ENCODE assay signal across 20 cellular contexts in genomic region chr9:128713941-128714573, GRCh38. TPM values are rescaled to one million over a fixed set of nuclear protein-coding genes. Genes with fewer than 3 reads are reported as not detected.
DNase-seq lines count a peak whose midpoint lies in the region; ATAC-seq, FAIRE-seq and TF ChIP-seq lines count a peak whose summit lies in the region.
"Had no signal": no experiment of that assay in that cellular context is flagged by ENCODE, and none has a peak within 500 bp of the region (broad histone marks: within the 10 kb centered on the region; RNA-seq: fewer than 3 reads in every experiment).

No MANE protein-coding gene starts in this region.

- no peak overlapping the region for H2AK5ac ChIP-seq in H9 (ENCODE audit: insufficient read length, low read length)

- H3K18ac ChIP-seq in H9 (ENCODE audit: insufficient read length, low read depth, low read length): no peak overlapping the region

- H2BK5ac ChIP-seq in H9 (ENCODE audit: insufficient read length, low read length): no peak overlapping the region

- no peak for ATAC-seq in activated naive CD4-positive, alpha-beta T cell treated with anti-CD3 and anti-CD28 coated beads, Interleukin-2, amount 50 U/mL, for 72 hours
- ATAC-seq in GM21825 (IDR thresholded peaks at IDR 0.05; ENCODE audit: unreplicated experiment) (no peak), GM18498 (IDR thresholded peaks at IDR 0.05; ENCODE audit: unreplicated experiment) (no peak)
- ATAC-seq: PC-3 had no signal

- no peak overlapping the region for H3K14ac ChIP-seq in H9 (ENCODE audit: insufficient read depth, low read length)

- H4K91ac ChIP-seq in H9 (ENCODE audit: insufficient read length, low read depth, low read length): no peak overlapping the region

- intact Hi-C loops in kidney (cut with DNase I): no loop called here
- intact Hi-C loops in sigmoid colon (cut with DNase I): no loop called here

- H3K4me3 ChIP-seq in kidney (ENCODE audit: low read length in 2 of 2) (no peak overlapping the region), sigmoid colon (no peak overlapping the region)
- H3K4me3 ChIP-seq: GM23248 had no signal

- H3K4ac ChIP-seq in H9 (ENCODE audit: low read depth, low read length): no peak overlapping the region

- H2AFZ ChIP-seq in H9 (ENCODE audit: low read length): no peak overlapping the region
- H2AFZ ChIP-seq: GM23248 had no signal

- H3K27me3 Mint-ChIP-seq in activated naive CD4-positive, alpha-beta T cell treated with anti-CD3 and anti-CD28 coated beads, Interleukin-2, amount 50 U/mL, for 24 hours: no peaks in the 10 kb centered on the region
- no peaks in the 10 kb centered on the region for H3K27me3 Mint-ChIP-seq in H9 (ENCODE audit: low read depth)

- no peaks in the 10 kb centered on the region for H3K79me1 ChIP-seq in H9 (ENCODE audit: insufficient read depth, low read depth, low read length, poor library complexity, severe bottlenecking)

- peak overlapping the region; percentile 46 for H3K27ac Mint-ChIP-seq in activated naive CD4-positive, alpha-beta T cell treated with anti-CD3 and anti-CD28 coated beads, Interleukin-2, amount 50 U/mL, for 24 hours
- H3K27ac Mint-ChIP-seq in activated naive CD4-positive, alpha-beta T cell treated with anti-CD3 and anti-CD28 coated beads, Interleukin-2, amount 50 U/mL, for 72 hours: no peak overlapping the region
- no peak overlapping the region; a peak in 1 of 7 replicates for H3K27ac Mint-ChIP-seq in H9

- TF ChIP-seq CTCF in H9 (conservative IDR thresholded peaks at IDR 0.05): no peak
- TF ChIP-seq CTCF in kidney (IDR thresholded peaks at IDR 0.05; ENCODE audit: borderline replicate concordance, extremely low read depth, insufficient read depth): no peak
- no peak for TF ChIP-seq CTCF in sigmoid colon (IDR thresholded peaks at IDR 0.05)

- H3K4me1 ChIP-seq in H9 (ENCODE audit: insufficient read depth, low read length) (no peaks in the 10 kb centered on the region), kidney (ENCODE audit: control insufficient read depth in 1 of 2, insufficient read depth in 1 of 2, low read depth in 1 of 2, low read length in 2 of 2) (no peaks in the 10 kb centered on the region), sigmoid colon (no peaks in the 10 kb centered on the region)

- H3K36me3 Mint-ChIP-seq in activated naive CD4-positive, alpha-beta T cell treated with anti-CD3 and anti-CD28 coated beads, Interleukin-2, amount 50 U/mL, for 24 hours: no peaks in the 10 kb centered on the region
- no peaks in the 10 kb centered on the region for H3K36me3 Mint-ChIP-seq in activated naive CD4-positive, alpha-beta T cell treated with anti-CD3 and anti-CD28 coated beads, Interleukin-2, amount 50 U/mL, for 72 hours
- H3K36me3 Mint-ChIP-seq in H9 (ENCODE audit: insufficient read depth in 1 of 3, low read depth in 3 of 3): peaks cover 8 to 34% (median 21%) of the 10 kb centered on the region in 3 experiments; a peak in 6 of 7 replicates

- no peak overlapping the region for H2BK15ac ChIP-seq in H9 (ENCODE audit: low read depth, low read length)

- H4K20me1 ChIP-seq in H9 (ENCODE audit: control insufficient read depth, insufficient read depth, insufficient read length): no peaks in the 10 kb centered on the region

- H4K8ac ChIP-seq in H9 (replicated peaks; ENCODE audit: insufficient read length, low read depth, low read length): no peak overlapping the region

- no peak overlapping the region for H2BK20ac ChIP-seq in H9 (ENCODE audit: low read depth, low read length, poor library complexity, severe bottlenecking)

- no peak for DNase-seq in activated naive CD4-positive, alpha-beta T cell treated with anti-CD3 and anti-CD28 coated beads, Interleukin-2, amount 50 U/mL, for 72 hours (ENCODE audit: low spot score in 2 of 2)
- DNase-seq in H9 (peak; percentile 18), kidney (peak; percentile 47), sigmoid colon (peak; percentile 44), cerebellum (ENCODE audit: low spot score) (no peak)
- DNase-seq: 8988T, DND-41, GM23248, KBM-7, MV-4-11, NCI-H1436, NCI-H2029 treated with DMSO at 0.1 percent for 48 hours, NCI-H2171 treated with DMSO at 0.1 percent for 48 hours, NCI-H510A, NCI-H774, PC-3 had no signal

- H3K27ac ChIP-seq in H9 (ENCODE audit: insufficient read length, low read depth, low read length) (no peak overlapping the region), kidney (ENCODE audit: low read depth in 2 of 2, low read length in 2 of 2) (no peak overlapping the region), sigmoid colon (no peak overlapping the region)
- H3K27ac ChIP-seq: GM23248 had no signal

- H3K9me3 Mint-ChIP-seq in activated naive CD4-positive, alpha-beta T cell treated with anti-CD3 and anti-CD28 coated beads, Interleukin-2, amount 50 U/mL, for 24 hours: no peaks in the 10 kb centered on the region
- H3K9me3 Mint-ChIP-seq in activated naive CD4-positive, alpha-beta T cell treated with anti-CD3 and anti-CD28 coated beads, Interleukin-2, amount 50 U/mL, for 72 hours: no peaks in the 10 kb centered on the region
- H3K9me3 Mint-ChIP-seq in H9: no peaks in the 10 kb centered on the region

- H3K27me3 ChIP-seq in H9 (ENCODE audit: insufficient read depth, low read length) (no peaks in the 10 kb centered on the region), sigmoid colon (no peaks in the 10 kb centered on the region)

- no peak overlapping the region for H3K23ac ChIP-seq in H9 (ENCODE audit: insufficient read length, low read depth, low read length)

- H3K9me3 ChIP-seq in H9 (ENCODE audit: control insufficient read depth, low read depth, low read length): no peaks in the 10 kb centered on the region
- H3K9me3 ChIP-seq in kidney (ENCODE audit: control insufficient read depth in 1 of 2, low read length in 2 of 2): no peaks in the 10 kb centered on the region
- no peaks in the 10 kb centered on the region for H3K9me3 ChIP-seq in sigmoid colon

- no peaks in the 10 kb centered on the region for H3K23me2 ChIP-seq in H9 (ENCODE audit: insufficient read length, low read depth, low read length, poor library complexity, severe bottlenecking)

- no CpG with 5 or more reads among the region's 19 CpGs for WGBS in H9 (ENCODE audit: extremely low coverage, insufficient read length, low lambda C conversion rate)
- 94 to 96% methylated on average over 19 of the region's 19 CpGs for WGBS in sigmoid colon, 2 donors

- no peak overlapping the region for H2BK12ac ChIP-seq in H9 (ENCODE audit: insufficient read length, low read depth, low read length)

- no peak overlapping the region for H3T11ph ChIP-seq in H9 (ENCODE audit: low read length)

- no peaks in the 10 kb centered on the region for H3K79me2 ChIP-seq in H9 (ENCODE audit: insufficient read depth, low read length)

- no peak overlapping the region for H3K4me3 Mint-ChIP-seq in activated naive CD4-positive, alpha-beta T cell treated with anti-CD3 and anti-CD28 coated beads, Interleukin-2, amount 50 U/mL, for 24 hours
- no peak overlapping the region for H3K4me3 Mint-ChIP-seq in H9

- H3K36me3 ChIP-seq in kidney (ENCODE audit: control insufficient read depth in 1 of 2, insufficient read depth in 2 of 2, low read length in 2 of 2) (no peaks in the 10 kb centered on the region), sigmoid colon (no peaks in the 10 kb centered on the region)

- no peak overlapping the region for H3K4me2 ChIP-seq in H9 (ENCODE audit: insufficient read depth, insufficient read length, low read length)

- no peak for TF ChIP-seq POLR2A in sigmoid colon (IDR thresholded peaks at IDR 0.05)

- no peaks in the 10 kb centered on the region for H3K4me1 Mint-ChIP-seq in activated naive CD4-positive, alpha-beta T cell treated with anti-CD3 and anti-CD28 coated beads, Interleukin-2, amount 50 U/mL, for 24 hours
- H3K4me1 Mint-ChIP-seq in H9: no peaks in the 10 kb centered on the region

- H4K5ac ChIP-seq in H9 (ENCODE audit: insufficient read length, low read depth, low read length): no peak overlapping the region

- H2BK120ac ChIP-seq in H9 (ENCODE audit: low read depth, low read length, poor library complexity, severe bottlenecking): no peak overlapping the region

- H3K56ac ChIP-seq in H9 (ENCODE audit: insufficient read length, low read depth, low read length): no peak overlapping the region

- no peak for FAIRE-seq in kidney (lab: Jason Lieb, UNC)
- FAIRE-seq: G401.6 had no signal

- no peak overlapping the region for H3K9ac ChIP-seq in H9 (ENCODE audit: extremely low read depth, insufficient read length, low read length)
- no peak overlapping the region for H3K9ac ChIP-seq in kidney (ENCODE audit: low read length in 2 of 2)
- H3K9ac ChIP-seq: GM23248 had no signal

- TF ChIP-seq EP300 in sigmoid colon (IDR thresholded peaks at IDR 0.05): no peak

RNA-seq across cellular contexts. Expression of gene ZDHHC12, which starts 9.9 kb away (rescaled TPM):
- total RNA-seq in activated naive CD4-positive, alpha-beta T cell treated with anti-CD3 and anti-CD28 coated beads, Interleukin-2, amount 50 U/mL, for 72 hours: 10 to 100 TPM; 56.2 to 59.9 TPM
- total RNA-seq in H9 (2021): 42.8 and 45.8 TPM in 2 replicates
- total RNA-seq in kidney: 39.9 TPM
- polyA plus RNA-seq in kidney (ENCODE audit: insufficient read depth, low read depth, low replicate concordance): 54.7 TPM
- total RNA-seq in sigmoid colon: 10 to 100 TPM; 13.3 to 46.2 (median 15.3) TPM
- polyA plus RNA-seq in sigmoid colon: 100 to 1,000 TPM in 1 of 3 donors, 10 to 100 TPM in 2; 72.6 to 123 (median 73.9) TPM
- 1.7 TPM for total RNA-seq in cerebellum

RNA-seq across cellular contexts. Expression of gene PKN3, which starts 11.8 kb away (rescaled TPM):
- 10 to 100 TPM; 10.7 to 14.0 TPM for total RNA-seq in activated naive CD4-positive, alpha-beta T cell treated with anti-CD3 and anti-CD28 coated beads, Interleukin-2, amount 50 U/mL, for 72 hours
- total RNA-seq in H9 (2021): 23.8 and 25.0 TPM in 2 replicates
- total RNA-seq in kidney: 14.7 TPM
- polyA plus RNA-seq in kidney (ENCODE audit: insufficient read depth, low read depth, low replicate concordance): 3.9 TPM
- 1 to 10 TPM; 1.6 to 5.5 (median 3.1) TPM for total RNA-seq in sigmoid colon
- polyA plus RNA-seq in sigmoid colon: 1 to 10 TPM; 1.6 to 7.2 (median 1.8) TPM
- 4.2 TPM for total RNA-seq in cerebellum

RNA-seq across cellular contexts. Expression of gene SET, which starts 25.0 kb away (rescaled TPM):
- total RNA-seq in activated naive CD4-positive, alpha-beta T cell treated with anti-CD3 and anti-CD28 coated beads, Interleukin-2, amount 50 U/mL, for 72 hours: 100 to 1,000 TPM; 499 to 548 TPM
- total RNA-seq in H9 (2021): 1,148 and 1,158 TPM in 2 replicates
- total RNA-seq in kidney: 247 TPM
- polyA plus RNA-seq in kidney (ENCODE audit: insufficient read depth, low read depth, low replicate concordance): 127 TPM
- total RNA-seq in sigmoid colon: 100 to 1,000 TPM; 182 to 195 (median 187) TPM
- 100 to 1,000 TPM in 2 of 3 donors, 10 to 100 TPM in 1; 77.2 to 172 (median 114) TPM for polyA plus RNA-seq in sigmoid colon
- 254 TPM for total RNA-seq in cerebellum

RNA-seq across cellular contexts. Expression of gene DYNC2I2, which starts 57.4 kb away (rescaled TPM):
- 10 to 100 TPM; 22.2 to 27.3 TPM for total RNA-seq in activated naive CD4-positive, alpha-beta T cell treated with anti-CD3 and anti-CD28 coated beads, Interleukin-2, amount 50 U/mL, for 72 hours
- total RNA-seq in H9 (2021): 58.6 and 62.2 TPM in 2 replicates
- total RNA-seq in kidney: 76.6 TPM
- 98.6 TPM for polyA plus RNA-seq in kidney (ENCODE audit: insufficient read depth, low read depth, low replicate concordance)
- total RNA-seq in sigmoid colon: 10 to 100 TPM; 21.6 to 33.0 (median 27.0) TPM
- 10 to 100 TPM; 39.6 to 87.4 (median 43.9) TPM for polyA plus RNA-seq in sigmoid colon
- 33.4 TPM for total RNA-seq in cerebellum

RNA-seq across cellular contexts. Expression of gene ZER1, which starts 57.7 kb away (rescaled TPM):
- total RNA-seq in activated naive CD4-positive, alpha-beta T cell treated with anti-CD3 and anti-CD28 coated beads, Interleukin-2, amount 50 U/mL, for 72 hours: 10 to 100 TPM; 17.3 to 24.9 TPM
- total RNA-seq in H9 (2021): 23.1 and 24.2 TPM in 2 replicates
- total RNA-seq in kidney: 43.2 TPM
- 31.1 TPM for polyA plus RNA-seq in kidney (ENCODE audit: insufficient read depth, low read depth, low replicate concordance)
- total RNA-seq in sigmoid colon: 10 to 100 TPM; 41.6 to 65.4 (median 51.9) TPM
- polyA plus RNA-seq in sigmoid colon: 10 to 100 TPM; 30.0 to 37.9 (median 34.8) TPM
- 21.8 TPM for total RNA-seq in cerebellum

Comparison
In these comparisons a context has a peak if more than half of its experiments do, and no peak if none do; other contexts are left out.
1. DNase-seq: peak in H9 (single experiment), kidney (single experiment) and sigmoid colon (single experiment); none in activated naive CD4-positive, alpha-beta T cell treated with anti-CD3 and anti-CD28 coated beads, Interleukin-2, amount 50 U/mL, for 72 hours (0 of 2) and cerebellum (single experiment).